In genomic region chr1:162633327-162633762, GRCh38 we compare ENCODE assay signal across 9 cellular contexts. TPM values are rescaled to one million over a fixed set of nuclear protein-coding genes. Genes with fewer than 3 reads are reported as not detected.
DNase-seq lines count a peak whose midpoint lies in the region; ATAC-seq, FAIRE-seq and TF ChIP-seq lines count a peak whose summit lies in the region.
"Had no signal": no experiment of that assay in that cellular context is flagged by ENCODE, and none has a peak within 500 bp of the region (broad histone marks: within the 10 kb centered on the region; RNA-seq: fewer than 3 reads in every experiment).

No MANE protein-coding gene starts in this region.

- DNase-seq in GM18507 (ENCODE audit: extremely low spot score, insufficient read length, low read depth) (no peak), coronary artery (ENCODE audit: low spot score) (no peak), prostate gland (ENCODE audit: low spot score) (no peak), SHP77 (lab: John Stamatoyannopoulos, UW) (no peak), pons (ENCODE audit: low spot score) (no peak), islet precursor cell (no peak)
- no peak for DNase-seq in activated CD4-positive, alpha-beta T cell treated with anti-CD3 and anti-CD28 coated beads for 1 hour

- no peaks in the 10 kb centered on the region for H3K27me3 ChIP-seq in prostate gland (replicated peaks; ENCODE audit: insufficient read depth)

- no peaks in the 10 kb centered on the region for H3K36me3 ChIP-seq in prostate gland

- H3K9me3 ChIP-seq in prostate gland, result no peaks in the 10 kb centered on the region

- TF ChIP-seq POLR2A in prostate gland (IDR thresholded peaks at IDR 0.05), result no peak

- 61% methylated on average over 7 of the region's 7 CpGs for WGBS in prostate gland

- FAIRE-seq in GM18507 (lab: Jason Lieb, UNC), result peak; percentile 54

- H3K27ac ChIP-seq in coronary artery (peak overlapping the region; percentile 85 to 88), prostate gland (peak overlapping the region; percentile 71 to 72)

- H3K4me3 ChIP-seq in coronary artery, result peak overlapping the region; percentile 70
- peak overlapping the region; percentile 7 to 9 for H3K4me3 ChIP-seq in prostate gland

- intact Hi-C loops in prostate gland (cut with DNase I), result loop anchor here (5.0 kb wide), 2 partner anchors 44 to 99 kb away; no protein-coding TSS in a partner anchor

- no peak for TF ChIP-seq CTCF in coronary artery (IDR thresholded peaks at IDR 0.05)
- no peak for TF ChIP-seq CTCF in prostate gland (IDR thresholded peaks at IDR 0.05)

- ATAC-seq in HG02885 (IDR thresholded peaks at IDR 0.05; ENCODE audit: poor library complexity, unreplicated experiment), result peak; percentile 70
- ATAC-seq: HCT116 had no signal

- no peaks in the 10 kb centered on the region for H3K4me1 ChIP-seq in prostate gland (replicated peaks)

RNA-seq across cellular contexts. Expression of gene DDR2, which starts 1.1 kb away (rescaled TPM):
- total RNA-seq in prostate gland, result 10 to 100 TPM; 14.2 to 27.0 TPM
